ENCODE assay signal across 8 cellular contexts in the genomic region with DNA sequence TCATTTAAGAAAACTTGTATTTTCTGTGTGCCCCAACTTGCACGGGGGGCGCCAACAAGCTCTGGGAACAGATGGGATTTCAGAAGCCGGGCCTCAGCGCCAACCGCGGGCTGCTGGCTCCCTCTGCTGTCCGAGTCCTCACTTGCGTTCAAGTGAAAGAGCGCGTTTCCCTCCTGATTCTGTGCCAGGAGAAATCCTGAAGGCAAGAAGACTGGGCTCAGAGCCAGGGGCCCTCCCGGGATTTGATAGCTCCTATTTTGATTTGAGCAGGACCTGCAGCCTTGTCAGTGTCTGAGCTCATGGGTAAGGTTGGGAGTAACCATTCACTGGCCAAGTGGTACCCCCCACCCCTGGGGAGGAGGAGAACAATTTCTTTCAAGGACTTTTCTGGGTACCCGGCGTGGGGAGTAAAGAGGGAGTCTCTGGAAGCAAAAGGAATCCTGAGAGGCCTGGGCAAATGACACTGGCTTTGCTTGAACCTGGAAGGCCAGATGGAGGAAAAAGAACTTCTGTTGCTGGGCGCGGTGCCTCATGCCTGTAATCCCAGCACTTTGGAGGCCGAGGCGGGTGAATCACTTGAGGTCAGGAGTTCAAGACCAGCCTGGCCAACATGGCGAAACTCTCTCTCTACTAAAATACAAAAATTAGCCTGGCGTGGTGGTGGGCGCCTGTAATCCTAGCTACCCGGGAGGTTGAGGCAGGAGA.
DNase-seq lines count a peak whose midpoint lies in the region; ATAC-seq and TF ChIP-seq lines count a peak whose summit lies in the region.

No MANE protein-coding gene starts in this region.

- H3K4me1 ChIP-seq in PC-9 (replicated peaks; ENCODE audit: insufficient read depth), result 0 out of 2 replicates have a peak, but pooled peaks cover 5% of the 10 kb centered on the region
- peaks cover 2% of the 10 kb centered on the region for H3K4me1 ChIP-seq in fibroblast of lung (ENCODE audit: control insufficient read depth, extremely low read depth, insufficient read depth, low read length)

- peak overlapping the region in 1 of 2 donors; percentile 25 for H3K4me3 Mint-ChIP-seq in activated T-cell treated with anti-CD3 and anti-CD28 coated beads, Interleukin-2, amount 50 U/mL, for 72 hours
- no peak overlapping the region for H3K4me3 Mint-ChIP-seq in nephron progenitor cell
- no peak overlapping the region for H3K4me3 Mint-ChIP-seq in stimulated activated memory B cell treated with anti-CD40 and anti-IgM and Interleukin-4, amounts not matched to agents 10 μg/mL and 1 μg/mL and 100 μg/mL, for 72 hours

- H3K27me3 ChIP-seq in PC-9 (ENCODE audit: insufficient read depth, low read depth) (no peaks in the 10 kb centered on the region), fibroblast of lung (ENCODE audit: control insufficient read depth, insufficient read depth, low read length) (no peaks in the 10 kb centered on the region)

- H3K4me1 Mint-ChIP-seq in activated T-cell treated with anti-CD3 and anti-CD28 coated beads, Interleukin-2, amount 50 U/mL, for 72 hours (ENCODE audit: low read depth), result peaks cover 5% of the 10 kb centered on the region
- H3K4me1 Mint-ChIP-seq in nephron progenitor cell, result peaks cover 28% of the 10 kb centered on the region
- peaks cover 6% of the 10 kb centered on the region for H3K4me1 Mint-ChIP-seq in stimulated activated memory B cell treated with anti-CD40 and anti-IgM and Interleukin-4, amounts not matched to agents 10 μg/mL and 1 μg/mL and 100 μg/mL, for 72 hours

- no peaks in the 10 kb centered on the region for H3K9me2 ChIP-seq in PC-9 (ENCODE audit: insufficient read depth)

- H3K4me3 ChIP-seq in PC-9 (peak overlapping the region; percentile 29; the same call in 1 of the 2 replicates), fibroblast of lung (replicated peaks in 1 of 4; ENCODE audit: control extremely low read depth in 1 of 4, insufficient read depth in 1 of 4, low read depth in 3 of 4, low read length in 4 of 4) (peak overlapping the region in 2 of 4 experiments; percentile 8 to 25)

- TF ChIP-seq CTCF in PC-9 (conservative IDR thresholded peaks at IDR 0.05), result peak; percentile 93
- TF ChIP-seq CTCF in fibroblast of lung (conservative IDR thresholded peaks at IDR 0.05 in 1 of 2, IDR thresholded peaks at IDR 0.05 in 1 of 2; ENCODE audit: low read depth in 1 of 2, low read length in 2 of 2), result peak; percentile 88 to 93
- TF ChIP-seq CTCF in nephron progenitor cell (IDR thresholded peaks at IDR 0.05), result peak; percentile 92

- H3K27ac ChIP-seq in PC-9, result no peak overlapping the region
- peak overlapping the region; percentile 17 for H3K27ac ChIP-seq in fibroblast of lung (ENCODE audit: insufficient read depth, low read length)

- H3K79me2 ChIP-seq in PC-9 (ENCODE audit: low read depth), result no peaks in the 10 kb centered on the region
- H3K79me2 ChIP-seq in fibroblast of lung (ENCODE audit: control insufficient read depth, insufficient read depth, low read length), result no peaks in the 10 kb centered on the region

- H3K36me3 Mint-ChIP-seq in activated T-cell treated with anti-CD3 and anti-CD28 coated beads, Interleukin-2, amount 50 U/mL, for 72 hours (ENCODE audit: insufficient read depth in 2 of 2), result peaks cover 7 to 9% of the 10 kb centered on the region in 2 donors
- H3K36me3 Mint-ChIP-seq in nephron progenitor cell (ENCODE audit: low read depth), result peaks cover 7% of the 10 kb centered on the region
- H3K36me3 Mint-ChIP-seq in stimulated activated memory B cell treated with anti-CD40 and anti-IgM and Interleukin-4, amounts not matched to agents 10 μg/mL and 1 μg/mL and 100 μg/mL, for 72 hours, result peaks cover 6% of the 10 kb centered on the region

- H4K20me1 ChIP-seq in PC-9 (ENCODE audit: insufficient read depth) (no peaks in the 10 kb centered on the region), fibroblast of lung (ENCODE audit: control insufficient read depth, extremely low read depth, insufficient read depth, low read length) (no peaks in the 10 kb centered on the region)

- no peak overlapping the region for H3K9ac ChIP-seq in fibroblast of lung (ENCODE audit: insufficient read depth, low read length)

- CTCF ChIA-PET in PC-9 (lab: Charles Lee), result interaction anchor here (0.6 to 1.7 kb wide), 7 partner anchors 317 to 765 kb away, joined by 3 to 9 read pairs (median 5); no protein-coding TSS in a partner anchor

- H3K36me3 ChIP-seq in PC-9 (ENCODE audit: low read depth) (no peaks in the 10 kb centered on the region), fibroblast of lung (ENCODE audit: control insufficient read depth, insufficient read depth, low read length) (no peaks in the 10 kb centered on the region)

- BruUV-seq in PC-9 (replicated peaks; lab: Mats Ljungman, UMichigan), result no TSS peak

- H3K9me3 Mint-ChIP-seq in activated T-cell treated with anti-CD3 and anti-CD28 coated beads, Interleukin-2, amount 50 U/mL, for 72 hours, result peaks cover 2 to 3% of the 10 kb centered on the region in 2 donors
- peaks cover 11% of the 10 kb centered on the region for H3K9me3 Mint-ChIP-seq in nephron progenitor cell
- H3K9me3 Mint-ChIP-seq in stimulated activated memory B cell treated with anti-CD40 and anti-IgM and Interleukin-4, amounts not matched to agents 10 μg/mL and 1 μg/mL and 100 μg/mL, for 72 hours, result no peaks in the 10 kb centered on the region

- peak; percentile 58 to 65 for ATAC-seq in activated T-cell treated with anti-CD3 and anti-CD28 coated beads, Interleukin-2, amount 50 U/mL, for 72 hours (replicated peaks in 1 of 2)
- ATAC-seq in stimulated activated memory B cell treated with anti-CD40 and anti-IgM and Interleukin-4, amounts not matched to agents 10 μg/mL and 1 μg/mL and 100 μg/mL, for 72 hours, result peak; percentile 63
- no peak for ATAC-seq in HG03097 (IDR thresholded peaks at IDR 0.05; ENCODE audit: low FRiP score, unreplicated experiment)

- POLR2A ChIA-PET in PC-9 (lab: Charles Lee; ENCODE audit: unreplicated experiment), result interaction anchor here (0.6 to 0.7 kb wide), 2 partner anchors 50 to 969 kb away, joined by 3 read pairs; no protein-coding TSS in a partner anchor

- H3F3A ChIP-seq in PC-9 (ENCODE audit: insufficient read depth, low read depth), result no peaks in the 10 kb centered on the region

- H2AFZ ChIP-seq in PC-9, result peak overlapping the region; percentile 80
- no peak overlapping the region for H2AFZ ChIP-seq in fibroblast of lung (ENCODE audit: low read length)

- intact Hi-C loops in PC-9 (cut with micrococcal nuclease; ENCODE audit: unreplicated experiment), result loop anchor here (1.0 to 2.0 kb wide), 4 partner anchors 102 to 649 kb away; a partner anchor contains a TSS

- DNase-seq in DMS153 treated with DMSO at 0.1 percent for 48 hours (lab: John Stamatoyannopoulos, UW; ENCODE audit: unreplicated experiment), result peak; percentile 85
- DNase-seq in LHCN-M2 (ENCODE audit: low read depth), result peak; percentile 93
- peak; percentile 63 to 78 for DNase-seq in PC-9
- peak; percentile 66 to 75 for DNase-seq in activated T-cell treated with anti-CD3 and anti-CD28 coated beads, Interleukin-2, amount 50 U/mL, for 72 hours
- peak; percentile 84 to 91 for DNase-seq in fibroblast of lung (ENCODE audit: low read depth in 2 of 2)
- peak; percentile 83 for DNase-seq in nephron progenitor cell

- no peaks in the 10 kb centered on the region for H3K9me3 ChIP-seq in PC-9 (ENCODE audit: insufficient read depth, low read depth)
- no peaks in the 10 kb centered on the region for H3K9me3 ChIP-seq in fibroblast of lung (ENCODE audit: control insufficient read depth, insufficient read depth, low read depth, low read length)

- peaks cover 6% of the 10 kb centered on the region for H3K27me3 Mint-ChIP-seq in activated T-cell treated with anti-CD3 and anti-CD28 coated beads, Interleukin-2, amount 50 U/mL, for 72 hours (ENCODE audit: low read depth)
- H3K27me3 Mint-ChIP-seq in nephron progenitor cell (ENCODE audit: low read depth, poor library complexity), result peaks cover 3% of the 10 kb centered on the region
- peaks cover 35% of the 10 kb centered on the region for H3K27me3 Mint-ChIP-seq in stimulated activated memory B cell treated with anti-CD40 and anti-IgM and Interleukin-4, amounts not matched to agents 10 μg/mL and 1 μg/mL and 100 μg/mL, for 72 hours

- no peak overlapping the region for H3K27ac Mint-ChIP-seq in activated T-cell treated with anti-CD3 and anti-CD28 coated beads, Interleukin-2, amount 50 U/mL, for 72 hours
- no peak overlapping the region for H3K27ac Mint-ChIP-seq in nephron progenitor cell
- no peak overlapping the region for H3K27ac Mint-ChIP-seq in stimulated activated memory B cell treated with anti-CD40 and anti-IgM and Interleukin-4, amounts not matched to agents 10 μg/mL and 1 μg/mL and 100 μg/mL, for 72 hours

- H3K4me2 ChIP-seq in PC-9 (peak overlapping the region; percentile 70), fibroblast of lung (ENCODE audit: extremely low read depth, insufficient read depth, low read length) (peak overlapping the region; percentile 27)
